In genomic region chr2:34242741-34243123, GRCh38 we compare ENCODE assay signal across 24 cellular contexts.
A peak's percentile ranks its signal among the peaks of the same experiment; 100 is the strongest.
DNase-seq lines count a peak whose midpoint lies in the region; ATAC-seq, FAIRE-seq and TF ChIP-seq lines count a peak whose summit lies in the region.
"Had no signal": no experiment of that assay in that cellular context is flagged by ENCODE, and none has a peak within 500 bp of the region (broad histone marks: within the 10 kb centered on the region; RNA-seq: fewer than 3 reads in every experiment).

No MANE protein-coding gene starts in this region.

- peak; percentile 88 to 96 (median 92) for ATAC-seq in pancreas
- ATAC-seq in GM21717 (IDR thresholded peaks at IDR 0.05; ENCODE audit: unreplicated experiment): no peak
- ATAC-seq in left ventricle myocardium superior: no peak
- ATAC-seq: activated CD8-positive, alpha-beta memory T cell treated with anti-CD3 and anti-CD28 coated beads, Interleukin-2, amount 10 ng/mL, durations not matched to agents 7 days and 5 days; activated naive CD4-positive, alpha-beta T cell treated with anti-CD3 and anti-CD28 coated beads, Interleukin-2, amount 50 U/mL, for 72 hours; stimulated activated naive CD8-positive, alpha-beta T cell treated with anti-CD3 and anti-CD28 coated beads, Interleukin-15, amount 100 ng/mL, for 72 hours had no signal

- FAIRE-seq in pancreas (lab: Jason Lieb, UNC): no peak

- H3K27ac ChIP-seq in VCaP (peak overlapping the region; percentile 61), pancreas (peak overlapping the region; percentile 56 to 84 (median 68))
- H3K27ac ChIP-seq: ascending aorta, BLaER1, GM23248, SJSA1 had no signal

- H3K4me3 ChIP-seq in pancreas: no peak overlapping the region
- H3K4me3 ChIP-seq: ascending aorta, BLaER1, GM23248, SJSA1 had no signal

- DNase-seq in DMS 273 treated with DMSO at 0.1 percent for 48 hours (lab: John Stamatoyannopoulos, UW) (peak; percentile 67), kidney tubule cell (ENCODE audit: low spot score) (peak; percentile 22), pancreas (peak in 5 of 6 donors; percentile 41 to 91 (median 83)), DMS79 treated with DMSO at 0.1 percent for 48 hours (lab: John Stamatoyannopoulos, UW) (no peak), AG08395 (ENCODE audit: low spot score) (no peak), left ventricle myocardium superior (no peak)
- DNase-seq: activated CD4-positive, alpha-beta T cell treated with anti-CD3 and anti-CD28 coated beads for 48 hours; activated CD8-positive, alpha-beta memory T cell treated with anti-CD3 and anti-CD28 coated beads, Interleukin-2, amount 10 ng/mL, durations not matched to agents 7 days and 5 days; endodermal cell; GM23248; HFFc6; NCI-H1048; NCI-H187 treated with DMSO at 0.1 percent for 48 hours; NCI-H226; nucleus accumbens; stimulated activated CD4-positive, alpha-beta T cell treated with anti-CD3 and anti-CD28 coated beads, Interleukin-12 subunit alpha, Interleukin-12 subunit beta, amount 100 ng/mL, for 4 hours; stimulated activated naive CD8-positive, alpha-beta T cell treated with anti-CD3 and anti-CD28 coated beads, Interleukin-15, amount 100 ng/mL, for 72 hours; trophoblast cell had no signal

- WGBS in pancreas, 2 donors: 5 to 8% methylated on average over 3 of the region's 3 CpGs

- no peaks in the 10 kb centered on the region for H3K9me3 ChIP-seq in pancreas
- H3K9me3 ChIP-seq: ascending aorta, SJSA1 had no signal

- H3K36me3 ChIP-seq in pancreas: no peaks in the 10 kb centered on the region
- H3K36me3 ChIP-seq: ascending aorta, BLaER1, SJSA1 had no signal

- no peaks in the 10 kb centered on the region for H3K27me3 ChIP-seq in pancreas
- H3K27me3 ChIP-seq: ascending aorta, BLaER1, SJSA1 had no signal

- intact Hi-C loops in pancreas (cut with DNase I) (no loop called here), left ventricle myocardium superior (cut with micrococcal nuclease) (no loop called here)

- peaks cover 11 to 15% (median 14%) of the 10 kb centered on the region in 3 donors for H3K4me1 ChIP-seq in pancreas
- H3K4me1 ChIP-seq: ascending aorta, BLaER1, SJSA1 had no signal

- TF ChIP-seq CTCF in VCaP (conservative IDR thresholded peaks at IDR 0.05) (no peak), pancreas (IDR thresholded peaks at IDR 0.05) (no peak)

Comparison
In these comparisons a context has a peak if more than half of its experiments do, and no peak if none do; other contexts are left out.
1. DNase-seq: peak in DMS 273 treated with DMSO at 0.1 percent for 48 hours (single experiment), kidney tubule cell (single experiment) and pancreas (5 of 6); none in DMS79 treated with DMSO at 0.1 percent for 48 hours (single experiment), AG08395 (single experiment) and left ventricle myocardium superior (single experiment).
2. ATAC-seq: peak in pancreas (4 of 4); none in GM21717 (single experiment) and left ventricle myocardium superior (single experiment).